ENCODE assay signal across 14 cellular contexts in the genomic region with DNA sequence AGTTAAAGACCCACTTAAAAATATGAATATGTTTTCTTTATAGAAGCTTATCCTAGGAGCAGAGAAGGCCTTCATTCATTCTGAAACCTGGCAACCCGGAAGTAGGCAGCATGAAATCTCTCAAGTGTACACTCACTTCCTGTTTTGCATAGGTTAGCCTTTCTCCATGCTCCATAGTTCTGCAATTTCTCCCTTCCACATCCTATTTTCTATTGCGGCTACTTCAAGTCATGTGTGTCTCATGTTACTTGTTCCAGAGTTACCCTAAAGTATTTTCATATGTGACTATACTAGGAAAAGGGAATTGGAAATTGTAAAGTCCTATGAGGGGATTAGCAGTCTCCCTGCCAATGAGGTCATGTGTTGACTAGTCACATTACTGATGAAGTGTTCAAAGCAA.
DNase-seq lines count a peak whose midpoint lies in the region; ATAC-seq and TF ChIP-seq lines count a peak whose summit lies in the region.
"Had no signal": no experiment of that assay in that cellular context is flagged by ENCODE, and none has a peak within 500 bp of the region (broad histone marks: within the 10 kb centered on the region; RNA-seq: fewer than 3 reads in every experiment).

No MANE protein-coding gene starts in this region.

- ATAC-seq in GM18517 (IDR thresholded peaks at IDR 0.05; ENCODE audit: unreplicated experiment), result peak; percentile 70
- ATAC-seq in HG02943 (IDR thresholded peaks at IDR 0.05; ENCODE audit: low read depth, unreplicated experiment), result peak; percentile 71
- ATAC-seq: stimulated activated effector memory CD8-positive, alpha-beta T cell treated with anti-CD3 and anti-CD28 coated beads, Interleukin-12 subunit alpha, Interleukin-12 subunit beta, amount 100 ng/mL, for 72 hours had no signal

- no peak overlapping the region for H3K4me3 ChIP-seq in SU-DHL-6 (ENCODE audit: insufficient read depth, low read length, poor library complexity, severe bottlenecking)
- no peak overlapping the region for H3K4me3 ChIP-seq in ascending aorta
- H3K4me3 ChIP-seq in CD4-positive, alpha-beta memory T cell (ENCODE audit: low read length in 2 of 2), result no peak overlapping the region

- H3K4me1 ChIP-seq in ascending aorta, result no peaks in the 10 kb centered on the region
- H3K4me1 ChIP-seq in CD4-positive, alpha-beta memory T cell (ENCODE audit: insufficient read depth, low read length), result no peaks in the 10 kb centered on the region

- DNase-seq in midbrain (lab: John Stamatoyannopoulos, UW) (peak; percentile 65), SW 1271 (lab: John Stamatoyannopoulos, UW) (no peak), DMS 273 (lab: John Stamatoyannopoulos, UW; ENCODE audit: unreplicated experiment) (no peak), ascending aorta (ENCODE audit: low spot score in 2 of 2) (no peak)
- DNase-seq in CD4-positive, alpha-beta memory T cell, result no peak
- DNase-seq: activated T-cell treated with anti-CD3 and anti-CD28 coated beads, Interleukin-2, amount 50 U/mL, for 48 hours; Calu3; central memory CD4-positive, alpha-beta T cell; foreskin fibroblast had no signal

- H3K9me3 Mint-ChIP-seq in CD4-positive, alpha-beta memory T cell, result peaks cover 0 to 3% (median 0%) of the 10 kb centered on the region in 8 donors

- H3K27me3 ChIP-seq in SU-DHL-6 (ENCODE audit: low read length) (no peaks in the 10 kb centered on the region), ascending aorta (no peaks in the 10 kb centered on the region)
- no peaks in the 10 kb centered on the region for H3K27me3 ChIP-seq in CD4-positive, alpha-beta memory T cell (ENCODE audit: insufficient read depth, low read length)

- TF ChIP-seq CTCF in SU-DHL-6 (IDR thresholded peaks at IDR 0.05; ENCODE audit: insufficient read depth, low read length, poor library complexity, severe bottlenecking), result no peak
- TF ChIP-seq CTCF in ascending aorta (IDR thresholded peaks at IDR 0.05), result no peak

- no peaks in the 10 kb centered on the region for H3K27me3 Mint-ChIP-seq in CD4-positive, alpha-beta memory T cell

- H3K9me2 ChIP-seq in SU-DHL-6 (replicated peaks; ENCODE audit: insufficient read depth, low read length), result no peaks in the 10 kb centered on the region

- H3K36me3 ChIP-seq in SU-DHL-6 (ENCODE audit: low read length) (no peaks in the 10 kb centered on the region), ascending aorta (no peaks in the 10 kb centered on the region)
- H3K36me3 ChIP-seq in CD4-positive, alpha-beta memory T cell (ENCODE audit: insufficient read depth, low read length), result no peaks in the 10 kb centered on the region

- CTCF ChIA-PET in CD4-positive, alpha-beta memory T cell (lab: Charles Lee; ENCODE audit: partially characterized antibody), result no interaction called here

- H3K4me1 Mint-ChIP-seq in CD4-positive, alpha-beta memory T cell, result peaks cover 0 to 2% (median under 1%) of the 10 kb centered on the region in 4 donors
- H3K4me1 Mint-ChIP-seq: stimulated activated effector memory CD8-positive, alpha-beta T cell treated with anti-CD3 and anti-CD28 coated beads, Interleukin-12 subunit alpha, Interleukin-12 subunit beta, amount 100 ng/mL, for 72 hours had no signal

- H3K9me3 ChIP-seq in SU-DHL-6 (ENCODE audit: insufficient read depth, low read length) (no peaks in the 10 kb centered on the region), ascending aorta (no peaks in the 10 kb centered on the region)
- H3K9me3 ChIP-seq in CD4-positive, alpha-beta memory T cell (ENCODE audit: control insufficient read depth in 1 of 2, low read length in 2 of 2), result no peaks in the 10 kb centered on the region

- no peak overlapping the region for H3K27ac Mint-ChIP-seq in CD4-positive, alpha-beta memory T cell
- H3K27ac Mint-ChIP-seq: stimulated activated effector memory CD8-positive, alpha-beta T cell treated with anti-CD3 and anti-CD28 coated beads, Interleukin-12 subunit alpha, Interleukin-12 subunit beta, amount 100 ng/mL, for 72 hours had no signal

- intact Hi-C loops in ascending aorta (cut with DNase I), result no loop called here
- intact Hi-C loops in CD4-positive, alpha-beta memory T cell (cut with micrococcal nuclease), result no loop called here

- H3K27ac ChIP-seq in SU-DHL-6 (ENCODE audit: low read depth, low read length) (no peak overlapping the region), ascending aorta (no peak overlapping the region)
- H3K27ac ChIP-seq in CD4-positive, alpha-beta memory T cell (ENCODE audit: low read depth, low read length), result no peak overlapping the region
- H3K27ac ChIP-seq: KMS-11 had no signal

- H2AFZ ChIP-seq in SU-DHL-6 (ENCODE audit: low read depth, low read length, severe bottlenecking), result peak overlapping the region; percentile 91

- no peaks in the 10 kb centered on the region for H3K79me2 ChIP-seq in SU-DHL-6 (ENCODE audit: insufficient read depth, low read length)

- H3F3A ChIP-seq in SU-DHL-6 (ENCODE audit: insufficient read depth), result no peaks in the 10 kb centered on the region

- H3K9ac ChIP-seq in SU-DHL-6 (ENCODE audit: low read length), result no peak overlapping the region
- H3K9ac ChIP-seq: KMS-11 had no signal

- POLR2A ChIA-PET in CD4-positive, alpha-beta memory T cell (lab: Charles Lee; ENCODE audit: partially characterized antibody), result no interaction called here

- H4K20me1 ChIP-seq in SU-DHL-6 (ENCODE audit: low read depth, low read length), result no peaks in the 10 kb centered on the region

- no peak overlapping the region for H3K4me3 Mint-ChIP-seq in CD4-positive, alpha-beta memory T cell
- H3K4me3 Mint-ChIP-seq: stimulated activated effector memory CD8-positive, alpha-beta T cell treated with anti-CD3 and anti-CD28 coated beads, Interleukin-12 subunit alpha, Interleukin-12 subunit beta, amount 100 ng/mL, for 72 hours had no signal

- no peak overlapping the region for H3K4me2 ChIP-seq in SU-DHL-6 (ENCODE audit: low read depth, low read length, poor library complexity, severe bottlenecking)
- H3K4me2 ChIP-seq: KMS-11 had no signal

- no peaks in the 10 kb centered on the region for H3K36me3 Mint-ChIP-seq in CD4-positive, alpha-beta memory T cell
- H3K36me3 Mint-ChIP-seq: stimulated activated effector memory CD8-positive, alpha-beta T cell treated with anti-CD3 and anti-CD28 coated beads, Interleukin-12 subunit alpha, Interleukin-12 subunit beta, amount 100 ng/mL, for 72 hours had no signal
